ENCODE assay signal across 13 cellular contexts in the genomic region with DNA sequence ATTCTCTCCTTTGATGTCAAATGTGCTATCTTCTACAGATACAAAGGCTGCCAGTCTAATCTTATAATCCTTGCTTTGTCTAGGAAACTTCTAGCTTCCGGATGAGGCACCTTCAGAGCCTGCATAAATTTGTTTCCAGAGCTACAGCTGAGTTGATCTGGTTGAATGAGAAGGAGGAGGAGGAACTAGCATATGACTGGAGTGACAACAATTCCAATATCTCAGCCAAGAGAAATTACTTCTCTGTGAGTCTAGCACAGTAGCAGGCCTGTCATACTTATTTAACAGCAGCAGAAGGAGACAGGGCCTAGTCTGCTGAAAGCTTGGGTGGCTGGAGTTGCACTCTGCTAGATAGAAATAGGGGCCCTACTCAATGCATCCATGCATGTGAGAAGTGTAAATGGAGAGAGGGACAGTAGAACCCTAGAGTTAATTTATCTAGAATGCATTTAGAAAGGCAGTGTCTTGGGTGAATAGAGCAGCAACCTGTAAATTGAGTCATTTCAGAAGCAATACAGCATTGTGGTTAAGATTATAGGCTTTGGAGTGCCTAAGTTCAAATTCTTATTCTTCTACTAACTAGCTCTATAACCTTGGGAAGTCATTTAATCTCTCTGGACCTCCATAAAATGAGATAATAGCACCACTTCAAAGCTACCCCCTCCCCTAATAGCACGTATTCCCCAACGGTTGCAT.
DNase-seq lines count a peak whose midpoint lies in the region; ATAC-seq and TF ChIP-seq lines count a peak whose summit lies in the region.
"Had no signal": no experiment of that assay in that cellular context is flagged by ENCODE, and none has a peak within 500 bp of the region (broad histone marks: within the 10 kb centered on the region; RNA-seq: fewer than 3 reads in every experiment).

No MANE protein-coding gene starts in this region.

- peak overlapping the region; percentile 19 for H3K4me3 ChIP-seq in parathyroid adenoma (ENCODE audit: low read depth, low read length)
- H3K4me3 ChIP-seq: hepatocyte, spleen had no signal

- no peak overlapping the region for H3K9ac ChIP-seq in parathyroid adenoma

- TF ChIP-seq CTCF in parathyroid adenoma (IDR thresholded peaks at IDR 0.05), result no peak

- H2AFZ ChIP-seq in parathyroid adenoma, result no peak overlapping the region
- H2AFZ ChIP-seq: hepatocyte had no signal

- peak overlapping the region; percentile 52 for H3K4me2 ChIP-seq in parathyroid adenoma (ENCODE audit: low read length)
- H3K4me2 ChIP-seq: hepatocyte had no signal

- H3K27ac ChIP-seq in parathyroid adenoma, result peak overlapping the region; percentile 82
- H3K27ac ChIP-seq: hepatocyte, HL-60, spleen had no signal

- no peak for ATAC-seq in HG03457 (IDR thresholded peaks at IDR 0.05; ENCODE audit: unreplicated experiment)

- H3K9me3 ChIP-seq in parathyroid adenoma (ENCODE audit: control insufficient read depth, low read length), result no peaks in the 10 kb centered on the region
- H3K9me3 ChIP-seq: spleen had no signal

- in situ Hi-C loops in SK-MEL-5 (cut with HindIII; ENCODE audit: low pct_unique_long_range_greater_than_20kb, low sequenced_read_pairs), result loop anchor here (25.0 kb wide), 1 partner anchor 144 kb away; no protein-coding TSS in a partner anchor

- H3K4me1 ChIP-seq in parathyroid adenoma, result peaks cover 21% of the 10 kb centered on the region
- H3K4me1 ChIP-seq: spleen had no signal

- no peaks in the 10 kb centered on the region for H3K27me3 ChIP-seq in parathyroid adenoma (ENCODE audit: control insufficient read depth, insufficient read depth, low read length)
- H3K27me3 ChIP-seq: hepatocyte, spleen had no signal

- H3K36me3 ChIP-seq in parathyroid adenoma (ENCODE audit: control insufficient read depth, insufficient read depth, low read length), result no peaks in the 10 kb centered on the region

- DNase-seq in EL (peak; percentile 27), SK-MEL-5 (ENCODE audit: low read depth, low spot score) (peak; percentile 81), fibroblast of peridontal ligament (ENCODE audit: extremely low read depth) (peak; percentile 17), mesenteric fat pad (ENCODE audit: low spot score) (no peak)
- no peak for DNase-seq in stimulated activated CD4-positive, alpha-beta T cell treated with anti-CD3 and anti-CD28 coated beads, Interleukin-2, amount 100 ng/mL, for 24 hours
- DNase-seq: dermis blood vessel endothelial cell; NCI-H226; spleen; stimulated activated CD8-positive, alpha-beta memory T cell treated with anti-CD3 and anti-CD28 coated beads, Interleukin-4, amount 100 ng/mL, for 48 hours had no signal

- no peaks in the 10 kb centered on the region for H3K79me2 ChIP-seq in parathyroid adenoma

Comparison
In these comparisons a context has a peak if more than half of its experiments do, and no peak if none do; other contexts are left out.
1. DNase-seq: peak in EL (single experiment), SK-MEL-5 (single experiment) and fibroblast of peridontal ligament (single experiment); none in mesenteric fat pad (single experiment) and stimulated activated CD4-positive, alpha-beta T cell treated with anti-CD3 and anti-CD28 coated beads, Interleukin-2, amount 100 ng/mL, for 24 hours (0 of 2).